9 cellular contexts compared by ENCODE assay signal in the genomic region with DNA sequence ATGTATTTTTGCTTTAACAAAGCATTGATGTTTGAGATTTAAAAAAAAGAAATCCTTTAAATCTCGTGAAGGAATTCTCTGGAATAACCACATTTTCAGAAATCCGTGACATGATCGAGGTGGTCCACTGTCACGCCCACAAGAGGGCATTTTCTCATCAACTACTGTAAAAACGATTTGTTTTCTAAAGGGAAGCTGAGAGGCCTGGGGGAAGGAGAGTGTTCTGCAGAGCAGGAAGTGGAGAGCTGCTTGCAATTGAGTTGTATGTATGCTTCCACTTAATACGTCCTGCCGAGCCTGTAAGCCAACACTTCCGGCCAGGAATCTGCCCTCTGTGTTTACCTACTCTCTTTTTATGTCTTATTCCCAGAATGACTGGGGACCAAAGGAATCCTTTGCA. TPM values are rescaled to one million over a fixed set of nuclear protein-coding genes. Genes with fewer than 3 reads are reported as not detected.
DNase-seq lines count a peak whose midpoint lies in the region; ATAC-seq and TF ChIP-seq lines count a peak whose summit lies in the region.
"Had no signal": no experiment of that assay in that cellular context is flagged by ENCODE, and none has a peak within 500 bp of the region (broad histone marks: within the 10 kb centered on the region; RNA-seq: fewer than 3 reads in every experiment).

No MANE protein-coding gene starts in this region.

- TF ChIP-seq CTCF in mammary epithelial cell (conservative IDR thresholded peaks at IDR 0.05 in 1 of 2, IDR thresholded peaks at IDR 0.05 in 1 of 2; ENCODE audit: extremely low read depth in 1 of 2, insufficient read depth in 1 of 2, low read depth in 1 of 2, low read length in 2 of 2) (peak in 1 of 2 donors; percentile 12), upper lobe of right lung (IDR thresholded peaks at IDR 0.05) (no peak)

- intact Hi-C loops in mammary epithelial cell (cut with micrococcal nuclease) = loop anchor here (5.0 kb wide), 2 partner anchors 58 to 158 kb away; no protein-coding TSS in a partner anchor
- intact Hi-C loops in upper lobe of right lung (cut with DNase I) = no loop called here

- no peak overlapping the region for H3K27ac ChIP-seq in BLaER1
- no peak overlapping the region for H3K27ac ChIP-seq in mammary epithelial cell (ENCODE audit: insufficient read depth, low read depth, low read length)
- H3K27ac ChIP-seq in upper lobe of right lung = peak overlapping the region; percentile 6
- H3K27ac ChIP-seq: skin epidermis had no signal

- H3K27me3 ChIP-seq in BLaER1 = no peaks in the 10 kb centered on the region; the same call in 1 of the 2 replicates
- H3K27me3 ChIP-seq in mammary epithelial cell (ENCODE audit: insufficient read depth, low read length) = no peaks in the 10 kb centered on the region
- H3K27me3 ChIP-seq in upper lobe of right lung = no peaks in the 10 kb centered on the region

- ATAC-seq in GM19043 (IDR thresholded peaks at IDR 0.05; ENCODE audit: low read depth, unreplicated experiment) = peak; percentile 65
- ATAC-seq in HG03342 (IDR thresholded peaks at IDR 0.05; ENCODE audit: unreplicated experiment) = peak; percentile 59
- ATAC-seq in upper lobe of right lung = peak; percentile 90
- ATAC-seq in GM19324 (IDR thresholded peaks at IDR 0.05; ENCODE audit: low FRiP score, unreplicated experiment) = no peak

- H3K9me3 ChIP-seq in BLaER1 (no peaks in the 10 kb centered on the region), mammary epithelial cell (replicated peaks; ENCODE audit: insufficient read depth, low read length) (no peaks in the 10 kb centered on the region), upper lobe of right lung (no peaks in the 10 kb centered on the region)

- peaks cover 15% of the 10 kb centered on the region for H3K4me1 ChIP-seq in BLaER1
- H3K4me1 ChIP-seq in mammary epithelial cell (ENCODE audit: insufficient read depth, low read length) = peaks cover 19% of the 10 kb centered on the region
- peaks cover 12% of the 10 kb centered on the region for H3K4me1 ChIP-seq in upper lobe of right lung

- DNase-seq in NCI-H526 (lab: John Stamatoyannopoulos, UW) (peak; percentile 44 to 50), mammary epithelial cell (peak; percentile 40), kidney tubule cell (ENCODE audit: low spot score) (peak; percentile 81), upper lobe of right lung (no peak)

- H4K20me1 ChIP-seq in BLaER1 (no peaks in the 10 kb centered on the region), mammary epithelial cell (ENCODE audit: insufficient read depth, low read length) (no peaks in the 10 kb centered on the region)

- H3K36me3 ChIP-seq in BLaER1 (no peaks in the 10 kb centered on the region), mammary epithelial cell (ENCODE audit: insufficient read depth, low read length) (no peaks in the 10 kb centered on the region), upper lobe of right lung (no peaks in the 10 kb centered on the region)

- H3K4me2 ChIP-seq in BLaER1 (peak overlapping the region; percentile 37), mammary epithelial cell (ENCODE audit: insufficient read depth, low read depth, low read length) (peak overlapping the region; percentile 49)

- peak overlapping the region; percentile 68 for H2AFZ ChIP-seq in mammary epithelial cell (ENCODE audit: low read depth, low read length)

- in situ Hi-C loops in mammary epithelial cell (cut with MboI; ENCODE audit: low sequenced_read_pairs in 2 of 2) = no loop called here

- CTCF ChIA-PET in mammary epithelial cell (lab: Charles Lee; ENCODE audit: low non-redundant PET) = interaction anchor here (0.6 to 1.0 kb wide), 3 partner anchors 13 to 394 kb away, joined by 3 to 16 read pairs (median 6); no protein-coding TSS in a partner anchor

- H3K79me2 ChIP-seq in mammary epithelial cell (ENCODE audit: insufficient read depth, low read length) = no peaks in the 10 kb centered on the region

- dilution Hi-C loops in mammary epithelial cell (cut with HindIII; ENCODE audit: low sequenced_read_pairs) = no loop called here

- H3K9ac ChIP-seq in BLaER1 (no peak overlapping the region), mammary epithelial cell (ENCODE audit: insufficient read depth, low read length) (no peak overlapping the region)

- no peak overlapping the region for H3K4me3 ChIP-seq in BLaER1
- no peak overlapping the region for H3K4me3 ChIP-seq in mammary epithelial cell (replicated peaks in 1 of 3; ENCODE audit: insufficient read depth in 1 of 3, low read depth in 2 of 3, low read length in 3 of 3)
- peak overlapping the region; percentile 14 for H3K4me3 ChIP-seq in upper lobe of right lung
- H3K4me3 ChIP-seq: skin epidermis had no signal

- 9% methylated on average over 8 of the region's 8 CpGs for WGBS in mammary epithelial cell (ENCODE audit: low coverage, missing lambda C conversion rate)

- no TSS peak for BruUV-seq in mammary epithelial cell (replicated peaks; lab: Mats Ljungman, UMichigan)

RNA-seq across cellular contexts. Expression of gene KLHL29, which starts 19.4 kb away (rescaled TPM):
- 10 to 100 TPM; 15.6 to 16.3 TPM for total RNA-seq in mammary epithelial cell
- polyA plus RNA-seq in mammary epithelial cell = 3.6 TPM
- polyA minus RNA-seq in mammary epithelial cell = 0.93 TPM
- 15.1 TPM for total RNA-seq in upper lobe of right lung
